In the genomic region with DNA sequence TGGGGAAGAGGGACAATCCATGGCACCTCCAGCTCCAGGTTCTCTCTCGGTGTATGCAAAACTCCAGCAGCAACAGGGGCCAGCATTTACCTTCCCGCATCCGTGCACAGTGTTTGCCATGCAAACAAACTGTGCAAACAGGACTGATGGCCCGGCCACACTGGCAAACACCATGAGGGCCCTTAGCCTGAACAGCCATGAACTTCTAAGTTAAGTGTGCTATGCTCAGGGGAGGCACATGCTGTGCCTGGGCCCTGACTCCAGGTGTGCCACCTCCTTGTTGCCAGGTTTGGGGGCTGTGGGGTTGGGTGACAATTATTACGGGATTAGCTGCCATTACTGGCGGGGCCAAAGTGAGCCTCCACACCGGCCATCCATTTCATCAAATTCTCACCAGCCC, we compare ENCODE assay signal across 1 cellular context.
TF ChIP-seq lines count a peak whose summit lies in the region.

No MANE protein-coding gene starts in this region.

TF ChIP-seq in HepG2, 621 proteins besides CTCF, POLR2A, EP300 and RAD21 (continued from another document and continues in another):
- TF ChIP-seq ZNF281 (CRISPR knock-in tag; IDR thresholded peaks at IDR 0.05; ENCODE audit: borderline replicate concordance) (peak; percentile 43; the same call in 1 of the 2 replicates), JUND (CRISPR knock-in tag; IDR thresholded peaks at IDR 0.05) (no peak), CAMTA2 (CRISPR knock-in tag; IDR thresholded peaks at IDR 0.05; ENCODE audit: borderline replicate concordance) (no peak), ZNF142 (CRISPR knock-in tag; IDR thresholded peaks at IDR 0.05) (no peak), ZBTB20 (CRISPR knock-in tag; IDR thresholded peaks at IDR 0.05; ENCODE audit: borderline replicate concordance, low read depth) (no peak), MEF2D (CRISPR knock-in tag; IDR thresholded peaks at IDR 0.05) (0 out of 2 replicates have a peak, but pooled peaks have one; percentile 45), ZNF274 (CRISPR knock-in tag; IDR thresholded peaks at IDR 0.05) (0 out of 2 replicates have a peak, but pooled peaks have one; percentile 25), JUNB (CRISPR knock-in tag; IDR thresholded peaks at IDR 0.05; ENCODE audit: borderline replicate concordance) (no peak), ONECUT2 (CRISPR knock-in tag; IDR thresholded peaks at IDR 0.05) (no peak), ZNF800 (CRISPR knock-in tag; IDR thresholded peaks at IDR 0.05) (no peak), ZMYM2 (CRISPR knock-in tag; IDR thresholded peaks at IDR 0.05) (no peak), ZBTB21 (CRISPR knock-in tag; IDR thresholded peaks at IDR 0.05) (no peak), HOXA3 (CRISPR knock-in tag; IDR thresholded peaks at IDR 0.05) (peak; percentile 78), MED1 (CRISPR knock-in tag; IDR thresholded peaks at IDR 0.05) (peak; percentile 60), HDAC1 (CRISPR knock-in tag; IDR thresholded peaks at IDR 0.05) (peak; percentile 90), ZNF143 (CRISPR knock-in tag; IDR thresholded peaks at IDR 0.05) (no peak), ZSCAN22 (CRISPR knock-in tag; IDR thresholded peaks at IDR 0.05) (no peak), GZF1 (CRISPR knock-in tag; IDR thresholded peaks at IDR 0.05) (no peak), FOXK2 (IDR thresholded peaks at IDR 0.05) (no peak)
- TF ChIP-seq, protein P1, sequence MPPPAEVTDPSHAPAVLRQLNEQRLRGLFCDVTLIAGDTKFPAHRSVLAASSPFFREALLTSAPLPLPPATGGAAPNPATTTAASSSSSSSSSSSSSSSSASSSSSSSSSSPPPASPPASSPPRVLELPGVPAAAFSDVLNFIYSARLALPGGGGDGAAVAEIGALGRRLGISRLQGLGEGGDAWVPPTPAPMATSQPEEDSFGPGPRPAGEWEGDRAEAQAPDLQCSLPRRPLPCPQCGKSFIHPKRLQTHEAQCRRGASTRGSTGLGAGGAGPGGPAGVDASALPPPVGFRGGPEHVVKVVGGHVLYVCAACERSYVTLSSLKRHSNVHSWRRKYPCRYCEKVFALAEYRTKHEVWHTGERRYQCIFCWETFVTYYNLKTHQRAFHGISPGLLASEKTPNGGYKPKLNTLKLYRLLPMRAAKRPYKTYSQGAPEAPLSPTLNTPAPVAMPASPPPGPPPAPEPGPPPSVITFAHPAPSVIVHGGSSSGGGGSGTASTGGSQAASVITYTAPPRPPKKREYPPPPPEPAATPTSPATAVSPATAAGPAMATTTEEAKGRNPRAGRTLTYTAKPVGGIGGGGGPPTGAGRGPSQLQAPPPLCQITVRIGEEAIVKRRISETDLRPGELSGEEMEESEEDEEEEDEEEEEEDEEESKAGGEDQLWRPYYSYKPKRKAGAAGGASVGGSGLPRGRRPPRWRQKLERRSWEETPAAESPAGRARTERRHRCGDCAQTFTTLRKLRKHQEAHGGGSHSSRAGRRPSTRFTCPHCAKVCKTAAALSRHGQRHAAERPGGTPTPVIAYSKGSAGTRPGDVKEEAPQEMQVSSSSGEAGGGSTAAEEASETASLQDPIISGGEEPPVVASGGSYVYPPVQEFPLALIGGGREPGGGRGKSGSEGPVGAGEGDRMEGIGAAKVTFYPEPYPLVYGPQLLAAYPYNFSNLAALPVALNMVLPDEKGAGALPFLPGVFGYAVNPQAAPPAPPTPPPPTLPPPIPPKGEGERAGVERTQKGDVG (CRISPR knock-in tag; IDR thresholded peaks at IDR 0.05; ENCODE audit: borderline replicate concordance), result no peak
- TF ChIP-seq, protein P2, sequence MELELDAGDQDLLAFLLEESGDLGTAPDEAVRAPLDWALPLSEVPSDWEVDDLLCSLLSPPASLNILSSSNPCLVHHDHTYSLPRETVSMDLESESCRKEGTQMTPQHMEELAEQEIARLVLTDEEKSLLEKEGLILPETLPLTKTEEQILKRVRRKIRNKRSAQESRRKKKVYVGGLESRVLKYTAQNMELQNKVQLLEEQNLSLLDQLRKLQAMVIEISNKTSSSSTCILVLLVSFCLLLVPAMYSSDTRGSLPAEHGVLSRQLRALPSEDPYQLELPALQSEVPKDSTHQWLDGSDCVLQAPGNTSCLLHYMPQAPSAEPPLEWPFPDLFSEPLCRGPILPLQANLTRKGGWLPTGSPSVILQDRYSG (CRISPR knock-in tag; IDR thresholded peaks at IDR 0.05), result no peak
- TF ChIP-seq, protein P3, sequence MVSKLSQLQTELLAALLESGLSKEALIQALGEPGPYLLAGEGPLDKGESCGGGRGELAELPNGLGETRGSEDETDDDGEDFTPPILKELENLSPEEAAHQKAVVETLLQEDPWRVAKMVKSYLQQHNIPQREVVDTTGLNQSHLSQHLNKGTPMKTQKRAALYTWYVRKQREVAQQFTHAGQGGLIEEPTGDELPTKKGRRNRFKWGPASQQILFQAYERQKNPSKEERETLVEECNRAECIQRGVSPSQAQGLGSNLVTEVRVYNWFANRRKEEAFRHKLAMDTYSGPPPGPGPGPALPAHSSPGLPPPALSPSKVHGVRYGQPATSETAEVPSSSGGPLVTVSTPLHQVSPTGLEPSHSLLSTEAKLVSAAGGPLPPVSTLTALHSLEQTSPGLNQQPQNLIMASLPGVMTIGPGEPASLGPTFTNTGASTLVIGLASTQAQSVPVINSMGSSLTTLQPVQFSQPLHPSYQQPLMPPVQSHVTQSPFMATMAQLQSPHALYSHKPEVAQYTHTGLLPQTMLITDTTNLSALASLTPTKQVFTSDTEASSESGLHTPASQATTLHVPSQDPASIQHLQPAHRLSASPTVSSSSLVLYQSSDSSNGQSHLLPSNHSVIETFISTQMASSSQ (IDR thresholded peaks at IDR 0.05; ENCODE audit: low read depth), result no peak
- TF ChIP-seq, protein P3 (CRISPR knock-in tag; IDR thresholded peaks at IDR 0.05; ENCODE audit: borderline replicate concordance), result no peak; the same call in 1 of the 2 replicates
- TF ChIP-seq, protein P4, sequence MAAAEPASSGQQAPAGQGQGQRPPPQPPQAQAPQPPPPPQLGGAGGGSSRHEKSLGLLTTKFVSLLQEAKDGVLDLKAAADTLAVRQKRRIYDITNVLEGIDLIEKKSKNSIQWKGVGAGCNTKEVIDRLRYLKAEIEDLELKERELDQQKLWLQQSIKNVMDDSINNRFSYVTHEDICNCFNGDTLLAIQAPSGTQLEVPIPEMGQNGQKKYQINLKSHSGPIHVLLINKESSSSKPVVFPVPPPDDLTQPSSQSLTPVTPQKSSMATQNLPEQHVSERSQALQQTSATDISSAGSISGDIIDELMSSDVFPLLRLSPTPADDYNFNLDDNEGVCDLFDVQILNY (CRISPR knock-in tag; conservative IDR thresholded peaks at IDR 0.05), result no peak
- TF ChIP-seq, protein P5, sequence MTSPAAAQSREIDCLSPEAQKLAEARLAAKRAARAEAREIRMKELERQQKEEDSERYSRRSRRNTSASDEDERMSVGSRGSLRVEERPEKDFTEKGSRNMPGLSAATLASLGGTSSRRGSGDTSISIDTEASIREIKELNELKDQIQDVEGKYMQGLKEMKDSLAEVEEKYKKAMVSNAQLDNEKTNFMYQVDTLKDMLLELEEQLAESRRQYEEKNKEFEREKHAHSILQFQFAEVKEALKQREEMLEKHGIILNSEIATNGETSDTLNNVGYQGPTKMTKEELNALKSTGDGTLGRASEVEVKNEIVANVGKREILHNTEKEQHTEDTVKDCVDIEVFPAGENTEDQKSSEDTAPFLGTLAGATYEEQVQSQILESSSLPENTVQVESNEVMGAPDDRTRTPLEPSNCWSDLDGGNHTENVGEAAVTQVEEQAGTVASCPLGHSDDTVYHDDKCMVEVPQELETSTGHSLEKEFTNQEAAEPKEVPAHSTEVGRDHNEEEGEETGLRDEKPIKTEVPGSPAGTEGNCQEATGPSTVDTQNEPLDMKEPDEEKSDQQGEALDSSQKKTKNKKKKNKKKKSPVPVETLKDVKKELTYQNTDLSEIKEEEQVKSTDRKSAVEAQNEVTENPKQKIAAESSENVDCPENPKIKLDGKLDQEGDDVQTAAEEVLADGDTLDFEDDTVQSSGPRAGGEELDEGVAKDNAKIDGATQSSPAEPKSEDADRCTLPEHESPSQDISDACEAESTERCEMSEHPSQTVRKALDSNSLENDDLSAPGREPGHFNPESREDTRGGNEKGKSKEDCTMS (CRISPR knock-in tag; conservative IDR thresholded peaks at IDR 0.05), result no peak
